8 cellular contexts compared by ENCODE assay signal in genomic region chr16:370443-370842, GRCh38. TPM values are rescaled to one million over a fixed set of nuclear protein-coding genes. Genes with fewer than 3 reads are reported as not detected.
DNase-seq lines count a peak whose midpoint lies in the region; ATAC-seq and TF ChIP-seq lines count a peak whose summit lies in the region.

Gene MRPL28 (minus strand): TSS chr16:370538. CDS start chr16:370218, 320 bp downstream.

- H3K4me3 ChIP-seq in astrocyte of the cerebellum (ENCODE audit: low read depth, low read length) (peak within 1 kb of the TSS; percentile 39), aorta (ENCODE audit: low read length in 2 of 2) (no peak within 1 kb of the TSS)

- 0 to 1% methylated on average over 24 to 30 of the region's 30 CpGs for WGBS in aorta, 2 donors

- in situ Hi-C loops in astrocyte of the cerebellum (cut with HindIII; ENCODE audit: low sequenced_read_pairs), result no loop called here

- intact Hi-C loops in aorta (cut with DNase I), result no loop called here

- H3K27ac ChIP-seq in aorta (ENCODE audit: low read depth in 1 of 2, low read length in 2 of 2), result no peak within 1 kb of the TSS

- no peaks in the 10 kb centered on the region for H3K9me3 ChIP-seq in aorta (ENCODE audit: control insufficient read depth, low read length)

- no peak for TF ChIP-seq CTCF in astrocyte of the cerebellum (IDR thresholded peaks at IDR 0.05; ENCODE audit: low read depth, low read length, missing control alignments)

- ATAC-seq in GM18498 (IDR thresholded peaks at IDR 0.05; ENCODE audit: unreplicated experiment) (peak; percentile 84), HG02973 (IDR thresholded peaks at IDR 0.05; ENCODE audit: unreplicated experiment) (peak; percentile 77), aorta (ENCODE audit: low FRiP score) (peak; percentile 92)

- no peaks in the 10 kb centered on the region for H3K4me1 ChIP-seq in aorta (ENCODE audit: control insufficient read depth in 1 of 2, insufficient read depth in 2 of 2, low read length in 2 of 2)

- H3K36me3 ChIP-seq in aorta (ENCODE audit: control insufficient read depth in 1 of 2, insufficient read depth in 2 of 2, low read length in 1 of 2), result peaks cover 0 to 9% of the 10 kb centered on the region in 2 donors

- peak; percentile 54 for DNase-seq in NCI-H2081 treated with DMSO at 0.1 percent for 48 hours (lab: John Stamatoyannopoulos, UW)
- DNase-seq in T1000 (lab: John Stamatoyannopoulos, UW), result peak; percentile 92
- peak; percentile 88 for DNase-seq in astrocyte of the cerebellum (ENCODE audit: low read depth)
- peak; percentile 99 for DNase-seq in hepatic stellate cell (ENCODE audit: low spot score)
- peak; percentile 85 for DNase-seq in renal cortical epithelial cell (ENCODE audit: low read depth)
- peak; percentile 96 to 98 for DNase-seq in aorta

- no peaks in the 10 kb centered on the region for H3K27me3 ChIP-seq in aorta (ENCODE audit: control insufficient read depth in 1 of 2, insufficient read depth in 2 of 2, low read length in 1 of 2)

RNA-seq across cellular contexts. Expression of gene MRPL28, which starts in this region (rescaled TPM):
- total RNA-seq in renal cortical epithelial cell, result 59.4 and 95.9 TPM in 2 replicates
- 10 to 100 TPM; 35.5 to 38.0 TPM for total RNA-seq in aorta
- polyA plus RNA-seq in aorta, result 100 to 1,000 TPM in 1 of 2 donors, 10 to 100 TPM in 1; 42.6 to 107 TPM
